27 cellular contexts compared by ENCODE assay signal in genomic region chr14:23122086-23122485, GRCh38. TPM values are rescaled to one million over a fixed set of nuclear protein-coding genes. Genes with fewer than 3 reads are reported as not detected.
DNase-seq lines count a peak whose midpoint lies in the region; ATAC-seq, FAIRE-seq and TF ChIP-seq lines count a peak whose summit lies in the region.
"Had no signal": no experiment of that assay in that cellular context is flagged by ENCODE, and none has a peak within 500 bp of the region (broad histone marks: within the 10 kb centered on the region; RNA-seq: fewer than 3 reads in every experiment).

No MANE protein-coding gene starts in this region.

- no peak overlapping the region for H3K4me2 ChIP-seq in H1 (ENCODE audit: insufficient read depth in 1 of 2, low read depth in 2 of 2, low read length in 2 of 2)
- H3K4me2 ChIP-seq in parathyroid adenoma (ENCODE audit: low read length) = peak overlapping the region; percentile 59

- intact Hi-C loops in tibial artery (cut with DNase I; ENCODE audit: low total_unique reads) = no loop called here

- no peaks in the 10 kb centered on the region for H3K79me2 ChIP-seq in H1 (ENCODE audit: control insufficient read depth in 1 of 2, insufficient read depth in 2 of 2, low read length in 2 of 2)
- no peaks in the 10 kb centered on the region for H3K79me2 ChIP-seq in parathyroid adenoma

- no peaks in the 10 kb centered on the region for H3K79me1 ChIP-seq in H1 (ENCODE audit: low read depth, low read length)

- H4K20me1 ChIP-seq in H1 (replicated peaks in 1 of 2; ENCODE audit: control insufficient read depth in 1 of 2, insufficient read depth in 2 of 2, low read length in 2 of 2) = no peaks in the 10 kb centered on the region

- CTCF ChIA-PET in H1 (lab: Charles Lee; ENCODE audit: partially characterized antibody) = interaction anchor here (0.6 to 11.8 kb wide), 31 partner anchors 8 to 258 kb away, joined by 3 to 290 read pairs (median 10); partner anchors contain the start of genes ACIN1, BCL2L2, C14orf119 and SLC7A8

- peak overlapping the region; percentile 79; the same call in 1 of the 2 replicates for H2AK5ac ChIP-seq in H1 (ENCODE audit: low read depth, low read length)

- no peaks in the 10 kb centered on the region for H3K9me3 Mint-ChIP-seq in activated naive CD4-positive, alpha-beta T cell treated with anti-CD3 and anti-CD28 coated beads, Interleukin-2, amount 50 U/mL, for 24 hours
- H3K9me3 Mint-ChIP-seq in effector memory CD8-positive, alpha-beta T cell = no peaks in the 10 kb centered on the region
- H3K9me3 Mint-ChIP-seq: endodermal cell had no signal

- 87% methylated on average over 6 of the region's 6 CpGs; no CpG with 5 or more reads in 1 of the 2 experiments for WGBS in H1 (ENCODE audit: extremely low coverage in 1 of 2, insufficient coverage in 1 of 2, insufficient read length in 1 of 2, insufficient replicate concordance in 2 of 2, low coverage in 1 of 2, low lambda C conversion rate in 2 of 2, missing lambda C conversion rate in 1 of 2), 2 experiments

- H3K4me1 ChIP-seq in H1 (replicated peaks in 1 of 4; ENCODE audit: control insufficient read depth in 3 of 4, insufficient read depth in 4 of 4, low read length in 3 of 4) (peaks cover 0 to 11% (median 5%) of the 10 kb centered on the region in 4 experiments; a peak in 5 of 7 replicates), parathyroid adenoma (peaks cover 59% of the 10 kb centered on the region), tibial artery (peaks cover 3 to 45% (median 35%) of the 10 kb centered on the region in 4 donors)
- H3K4me1 ChIP-seq: breast epithelium had no signal

- H3K27me3 ChIP-seq in H1 (replicated peaks in 1 of 4; ENCODE audit: control insufficient read depth in 3 of 4, extremely low read depth in 1 of 4, insufficient read depth in 3 of 4, low read length in 3 of 4) = no peaks in the 10 kb centered on the region
- H3K27me3 ChIP-seq in parathyroid adenoma (ENCODE audit: control insufficient read depth, insufficient read depth, low read length) = no peaks in the 10 kb centered on the region
- peaks cover 0 to 4% of the 10 kb centered on the region in 2 donors for H3K27me3 ChIP-seq in tibial artery
- H3K27me3 ChIP-seq: breast epithelium, thyroid gland had no signal

- 0 out of 2 replicates have a peak overlapping the region, but pooled peaks have one; percentile 16 for H2BK20ac ChIP-seq in H1 (ENCODE audit: low read length)

- H3K23me2 ChIP-seq in H1 (ENCODE audit: low read depth, low read length) = no peaks in the 10 kb centered on the region

- no peak for TF ChIP-seq POLR2A in H1 (IDR thresholded peaks at IDR 0.05; ENCODE audit: control extremely low read depth in 1 of 2, low read depth in 2 of 2, low read length in 2 of 2)

- no peak overlapping the region for H4K8ac ChIP-seq in H1 (ENCODE audit: extremely low read depth, insufficient read depth, low read length)

- no peak for TF ChIP-seq EP300 in H1 (IDR thresholded peaks at IDR 0.05; ENCODE audit: borderline replicate concordance in 1 of 2, low read depth in 2 of 2, low read length in 2 of 2)

- 0 out of 2 replicates have a peak overlapping the region, but pooled peaks have one; percentile 9 for H2BK15ac ChIP-seq in H1 (ENCODE audit: low read length)

- no peak for ATAC-seq in effector memory CD8-positive, alpha-beta T cell (replicated peaks)
- ATAC-seq in HG02571 (IDR thresholded peaks at IDR 0.05; ENCODE audit: unreplicated experiment) (no peak), omental fat pad (ENCODE audit: low FRiP score) (no peak)
- ATAC-seq: stimulated activated naive CD8-positive, alpha-beta T cell treated with anti-CD3 and anti-CD28 coated beads, Interleukin-15, Interleukin-2, amounts not matched to agents 100 U/mL and 50 U/mL, for 24 hours had no signal

- no peak overlapping the region for H3K27ac ChIP-seq in H1 (ENCODE audit: low read depth, low read length)
- H3K27ac ChIP-seq in parathyroid adenoma = peak overlapping the region; percentile 100
- H3K27ac ChIP-seq in tibial artery = peak overlapping the region in 1 of 2 donors; percentile 54
- H3K27ac ChIP-seq: lower lobe of right lung, thyroid gland had no signal

- H4K91ac ChIP-seq in H1 (replicated peaks; ENCODE audit: insufficient read length, low read length) = peak overlapping the region; percentile 79

- H2AFZ ChIP-seq in H1 (ENCODE audit: low read length) = no peak overlapping the region
- H2AFZ ChIP-seq in parathyroid adenoma = peak overlapping the region; percentile 71

- H2BK120ac ChIP-seq in H1 (replicated peaks; ENCODE audit: low read depth, low read length) = peak overlapping the region; percentile 3

- H3K36me3 Mint-ChIP-seq in activated naive CD4-positive, alpha-beta T cell treated with anti-CD3 and anti-CD28 coated beads, Interleukin-2, amount 50 U/mL, for 24 hours = no peaks in the 10 kb centered on the region
- H3K36me3 Mint-ChIP-seq in effector memory CD8-positive, alpha-beta T cell (ENCODE audit: insufficient read depth) = no peaks in the 10 kb centered on the region

- no peaks in the 10 kb centered on the region for H3K27me3 Mint-ChIP-seq in activated naive CD4-positive, alpha-beta T cell treated with anti-CD3 and anti-CD28 coated beads, Interleukin-2, amount 50 U/mL, for 24 hours
- peaks cover 15 to 24% of the 10 kb centered on the region in 2 donors for H3K27me3 Mint-ChIP-seq in effector memory CD8-positive, alpha-beta T cell

- no peak overlapping the region for H2BK5ac ChIP-seq in H1 (ENCODE audit: low read depth, low read length)

- H2BK12ac ChIP-seq in H1 (ENCODE audit: low read depth, low read length) = 0 out of 2 replicates have a peak overlapping the region, but pooled peaks have one; percentile 60

- no peak overlapping the region for H3K56ac ChIP-seq in H1 (replicated peaks; ENCODE audit: insufficient read length, low read depth, low read length)

- H4K5ac ChIP-seq in H1 (ENCODE audit: insufficient read length, low read depth, low read length) = no peak overlapping the region

- H3K36me3 ChIP-seq in H1 (ENCODE audit: control insufficient read depth in 2 of 4, insufficient read depth in 4 of 4, low read length in 3 of 4) (peaks cover 2 to 6% (median 2%) of the 10 kb centered on the region in 4 experiments; a peak in 4 of 8 replicates), parathyroid adenoma (ENCODE audit: control insufficient read depth, insufficient read depth, low read length) (no peaks in the 10 kb centered on the region), tibial artery (peaks cover 6 to 13% (median 7%) of the 10 kb centered on the region in 3 donors)
- H3K36me3 ChIP-seq: breast epithelium, lower lobe of right lung, thyroid gland had no signal

- POLR2A ChIA-PET in H1 (lab: Charles Lee; ENCODE audit: partially characterized antibody) = interaction anchor here (0.8 to 2.1 kb wide), 4 partner anchors 20 to 65 kb away, joined by 3 to 13 read pairs (median 6); partner anchors contain the start of genes ACIN1, C14orf119 and SLC7A8

- H3K18ac ChIP-seq in H1 (ENCODE audit: extremely low read depth, low read length) = no peak overlapping the region

- TF ChIP-seq CTCF in H1 (IDR thresholded peaks at IDR 0.05; ENCODE audit: control extremely low read depth in 1 of 3, insufficient read depth in 1 of 3, low read depth in 1 of 3, low read length in 3 of 3) = no peak
- TF ChIP-seq CTCF in parathyroid adenoma (IDR thresholded peaks at IDR 0.05) = no peak
- TF ChIP-seq CTCF in omental fat pad (IDR thresholded peaks at IDR 0.05) = no peak
- no peak for TF ChIP-seq CTCF in tibial artery (IDR thresholded peaks at IDR 0.05)

- H3K9ac ChIP-seq in H1 (replicated peaks in 1 of 4; ENCODE audit: extremely low read depth in 1 of 4, low read depth in 3 of 4, low read length in 3 of 4) = no peak overlapping the region
- peak overlapping the region; percentile 55 for H3K9ac ChIP-seq in parathyroid adenoma

- peaks cover 48% of the 10 kb centered on the region for H3K4me1 Mint-ChIP-seq in activated naive CD4-positive, alpha-beta T cell treated with anti-CD3 and anti-CD28 coated beads, Interleukin-2, amount 50 U/mL, for 24 hours
- peaks cover 9 to 17% of the 10 kb centered on the region in 2 donors for H3K4me1 Mint-ChIP-seq in effector memory CD8-positive, alpha-beta T cell (ENCODE audit: low read depth in 2 of 2)

- H3K9me3 ChIP-seq in H1 (ENCODE audit: insufficient read depth in 2 of 2, low read depth in 1 of 2, low read length in 1 of 2) = no peaks in the 10 kb centered on the region; a peak in 1 of 4 replicates
- H3K9me3 ChIP-seq in parathyroid adenoma (ENCODE audit: control insufficient read depth, low read length) = no peaks in the 10 kb centered on the region
- no peaks in the 10 kb centered on the region for H3K9me3 ChIP-seq in tibial artery
- H3K9me3 ChIP-seq: breast epithelium, lower lobe of right lung, thyroid gland had no signal

- no peak overlapping the region for H3K23ac ChIP-seq in H1 (ENCODE audit: insufficient read length)

- H3K27ac Mint-ChIP-seq in activated naive CD4-positive, alpha-beta T cell treated with anti-CD3 and anti-CD28 coated beads, Interleukin-2, amount 50 U/mL, for 24 hours = peak overlapping the region; percentile 46
- no peak overlapping the region for H3K27ac Mint-ChIP-seq in effector memory CD8-positive, alpha-beta T cell

- no peak overlapping the region for H3K4me3 ChIP-seq in H1 (ENCODE audit: extremely low read depth in 1 of 4, insufficient read depth in 2 of 4, low read depth in 3 of 4, low read length in 4 of 4)
- H3K4me3 ChIP-seq in parathyroid adenoma (ENCODE audit: low read depth, low read length) = peak overlapping the region; percentile 45
- no peak overlapping the region for H3K4me3 ChIP-seq in tibial artery
- H3K4me3 ChIP-seq: breast epithelium, lower lobe of right lung, thyroid gland had no signal

- H3K4ac ChIP-seq in H1 (replicated peaks; ENCODE audit: insufficient read length, low read depth, low read length) = no peak overlapping the region

- no peak for FAIRE-seq in H1 (lab: Jason Lieb, UNC)
- FAIRE-seq: A204.1, colon, GM18507 had no signal

- TF ChIP-seq RAD21 in H1 (IDR thresholded peaks at IDR 0.05 in 1 of 2, conservative IDR thresholded peaks at IDR 0.05 in 1 of 2; ENCODE audit: low read depth in 2 of 2, low read length in 2 of 2) = no peak

- no peak for DNase-seq in activated naive CD4-positive, alpha-beta T cell (lab: John Stamatoyannopoulos, UW)
- DNase-seq in H1 (ENCODE audit: low read depth in 1 of 2, low spot score in 2 of 2) = no peak
- no peak for DNase-seq in effector memory CD8-positive, alpha-beta T cell
- no peak for DNase-seq in omental fat pad (ENCODE audit: low spot score)
- no peak for DNase-seq in tibial artery
- DNase-seq: activated gamma-delta T cell; AML-193; GF-D8; lower lobe of right lung; NCI-H1436 treated with DMSO at 0.1 percent for 48 hours; NCI-H2107; NCI-H446 treated with DMSO at 0.1 percent for 48 hours; stimulated activated naive CD8-positive, alpha-beta T cell treated with anti-CD3 and anti-CD28 coated beads, Interleukin-15, Interleukin-2, amounts not matched to agents 100 U/mL and 50 U/mL, for 24 hours; SW 1271; thyroid gland had no signal

- no peak overlapping the region for H3K14ac ChIP-seq in H1 (ENCODE audit: insufficient read length)

- H3K4me3 Mint-ChIP-seq in activated naive CD4-positive, alpha-beta T cell treated with anti-CD3 and anti-CD28 coated beads, Interleukin-2, amount 50 U/mL, for 24 hours = no peak overlapping the region
- H3K4me3 Mint-ChIP-seq in effector memory CD8-positive, alpha-beta T cell = no peak overlapping the region
- H3K4me3 Mint-ChIP-seq: endodermal cell had no signal

RNA-seq across cellular contexts. Expression of gene CEBPE, which starts 3.0 kb away (rescaled TPM):
- total RNA-seq in H1 (2021; fragmentation: NEBNext Ultra II Directional; extraction: Animal tissue kit (Norgen Biotek cat#: 25700)) = not detected in 2 replicates
- polyA plus RNA-seq in H1 (2011; rRNA removed) = 0.05 and 0.06 TPM in 2 replicates
- polyA plus RNA-seq in H1 (2011; cell fraction: cytosol; rRNA removed) = 0.04 TPM
- not detected for polyA plus RNA-seq in H1 (2011; cell fraction: nucleus; rRNA removed)
- polyA plus RNA-seq in H1 (2012, experiment 1 of 2) = not detected in 4 replicates
- polyA plus RNA-seq in H1 (2012, experiment 2 of 2) = not detected
- 0.02 TPM for polyA plus RNA-seq in H1 (2013, experiment 1 of 2)
- not detected for polyA plus RNA-seq in H1 (2013, experiment 2 of 2)
- polyA minus RNA-seq in H1 (2011; rRNA and poly(A)+ RNA removed) = 0.10 TPM in 1 of 2 replicates, not detected in the other
- not detected for polyA minus RNA-seq in H1 (2011; cell fraction: cytosol; rRNA and poly(A)+ RNA removed)
- polyA minus RNA-seq in H1 (2011; cell fraction: nucleus; rRNA and poly(A)+ RNA removed) = not detected
- total RNA-seq in omental fat pad = 1 to 10 TPM in 1 of 4 donors, under 1 TPM in 2, not detected in 1; 0.36 to 2.7 (median 0.37) TPM
- total RNA-seq: endodermal cell, glomerular endothelial cell, HT-29, kidney epithelial cell, Right ventricle myocardium inferior, thyroid gland had no signal

RNA-seq across cellular contexts. Expression of gene CIROP, which starts 17.3 kb away (rescaled TPM):
- not detected in 2 replicates for total RNA-seq in H1 (2021; fragmentation: NEBNext Ultra II Directional; extraction: Animal tissue kit (Norgen Biotek cat#: 25700))
- polyA plus RNA-seq in H1 (2011; rRNA removed) = 0.03 and 0.06 TPM in 2 replicates
- polyA plus RNA-seq in H1 (2011; cell fraction: cytosol; rRNA removed) = not detected
- 0.17 TPM for polyA plus RNA-seq in H1 (2011; cell fraction: nucleus; rRNA removed)
- 0.07 to 0.13 TPM in 2 of 4 replicates, not detected in the others for polyA plus RNA-seq in H1 (2012, experiment 1 of 2)
- polyA plus RNA-seq in H1 (2012, experiment 2 of 2) = not detected
- polyA plus RNA-seq in H1 (2013, experiment 1 of 2) = 0.02 TPM
- polyA plus RNA-seq in H1 (2013, experiment 2 of 2) = 0.02 TPM
- polyA minus RNA-seq in H1 (2011; rRNA and poly(A)+ RNA removed) = 0.13 TPM in 1 of 2 replicates, not detected in the other
- polyA minus RNA-seq in H1 (2011; cell fraction: cytosol; rRNA and poly(A)+ RNA removed) = not detected
- polyA minus RNA-seq in H1 (2011; cell fraction: nucleus; rRNA and poly(A)+ RNA removed) = not detected
- under 1 TPM in 1 of 4 donors, not detected in 3; 0.25 TPM for total RNA-seq in omental fat pad
- total RNA-seq: breast epithelium, glomerular endothelial cell, HT-29, kidney epithelial cell, lower lobe of right lung, Right ventricle myocardium inferior had no signal

RNA-seq across cellular contexts. Expression of gene C14orf119, which starts 26.8 kb away (rescaled TPM):
- 78.1 and 91.2 TPM in 2 replicates for total RNA-seq in H1 (2021; fragmentation: NEBNext Ultra II Directional; extraction: Animal tissue kit (Norgen Biotek cat#: 25700))
- polyA plus RNA-seq in H1 (2011; rRNA removed) = 49.8 and 94.0 TPM in 2 replicates
- 60.3 TPM for polyA plus RNA-seq in H1 (2011; cell fraction: cytosol; rRNA removed)
- 39.8 TPM for polyA plus RNA-seq in H1 (2011; cell fraction: nucleus; rRNA removed)
- polyA plus RNA-seq in H1 (2012, experiment 1 of 2) = 52.5 to 86.4 TPM (median 81.7 TPM) in 4 replicates
- polyA plus RNA-seq in H1 (2012, experiment 2 of 2) = 22.6 TPM
- polyA plus RNA-seq in H1 (2013, experiment 1 of 2) = 32.8 TPM
- 35.7 TPM for polyA plus RNA-seq in H1 (2013, experiment 2 of 2)
- polyA minus RNA-seq in H1 (2011; rRNA and poly(A)+ RNA removed) = 92.8 and 117 TPM in 2 replicates
- 28.5 TPM for polyA minus RNA-seq in H1 (2011; cell fraction: cytosol; rRNA and poly(A)+ RNA removed)
- polyA minus RNA-seq in H1 (2011; cell fraction: nucleus; rRNA and poly(A)+ RNA removed) = 34.4 TPM
- total RNA-seq in omental fat pad = 10 to 100 TPM; 39.2 to 46.7 (median 43.6) TPM

RNA-seq across cellular contexts. Expression of gene ACIN1, which starts 27.1 kb away (rescaled TPM):
- total RNA-seq in H1 (2021; fragmentation: NEBNext Ultra II Directional; extraction: Animal tissue kit (Norgen Biotek cat#: 25700)) = 233 and 237 TPM in 2 replicates
- 132 and 153 TPM in 2 replicates for polyA plus RNA-seq in H1 (2011; rRNA removed)
- 184 TPM for polyA plus RNA-seq in H1 (2011; cell fraction: cytosol; rRNA removed)
- polyA plus RNA-seq in H1 (2011; cell fraction: nucleus; rRNA removed) = 411 TPM
- polyA plus RNA-seq in H1 (2012, experiment 1 of 2) = 220 to 270 TPM (median 242 TPM) in 4 replicates
- 88.4 TPM for polyA plus RNA-seq in H1 (2012, experiment 2 of 2)
- polyA plus RNA-seq in H1 (2013, experiment 1 of 2) = 173 TPM
- polyA plus RNA-seq in H1 (2013, experiment 2 of 2) = 154 TPM
- 167 and 168 TPM in 2 replicates for polyA minus RNA-seq in H1 (2011; rRNA and poly(A)+ RNA removed)
- polyA minus RNA-seq in H1 (2011; cell fraction: cytosol; rRNA and poly(A)+ RNA removed) = 126 TPM
- polyA minus RNA-seq in H1 (2011; cell fraction: nucleus; rRNA and poly(A)+ RNA removed) = 251 TPM
- 100 to 1,000 TPM in 3 of 4 donors, 10 to 100 TPM in 1; 85.6 to 143 (median 120) TPM for total RNA-seq in omental fat pad
